22 cellular contexts compared by ENCODE assay signal in genomic region chr3:158679547-158680000, GRCh38. TPM values are rescaled to one million over a fixed set of nuclear protein-coding genes. Genes with fewer than 3 reads are reported as not detected.
A peak's percentile ranks its signal among the peaks of the same experiment; 100 is the strongest.
DNase-seq lines count a peak whose midpoint lies in the region; ATAC-seq, FAIRE-seq and TF ChIP-seq lines count a peak whose summit lies in the region.
"Had no signal": no experiment of that assay in that cellular context is flagged by ENCODE, and none has a peak within 500 bp of the region (broad histone marks: within the 10 kb centered on the region; RNA-seq: fewer than 3 reads in every experiment).

No MANE protein-coding gene starts in this region.

- H3K36me3 ChIP-seq in K562 (ENCODE audit: control insufficient read depth, insufficient read depth, low read length) (peaks cover 70% of the 10 kb centered on the region), HepG2 (replicated peaks in 1 of 2; ENCODE audit: control insufficient read depth in 1 of 2, insufficient read depth in 2 of 2, low read length in 2 of 2) (peaks cover 3 to 9% of the 10 kb centered on the region in 2 experiments; a peak in 4 of 5 replicates)

- H3K9me3 Mint-ChIP-seq in activated T-cell treated with anti-CD3 and anti-CD28 coated beads, Interleukin-2, amount 50 U/mL, for 72 hours: no peaks in the 10 kb centered on the region
- no peaks in the 10 kb centered on the region for H3K9me3 Mint-ChIP-seq in T-cell
- H3K9me3 Mint-ChIP-seq: activated CD4-positive, alpha-beta memory T cell treated with anti-CD3 and anti-CD28 coated beads for 36 hours; activated naive CD8-positive, alpha-beta T cell treated with anti-CD3 and anti-CD28 coated beads, Interleukin-2, amount 10 ng/mL, durations not matched to agents 7 days and 5 days; nephron progenitor cell; stimulated activated naive CD8-positive, alpha-beta T cell treated with anti-CD3 and anti-CD28 coated beads, Interleukin-15, Interleukin-2, amounts not matched to agents 100 ng/mL and 50 ng/mL, for 24 hours had no signal

- H3K27ac ChIP-seq in K562 (ENCODE audit: extremely low read depth, low read depth, low read length): peak overlapping the region; percentile 85
- no peak overlapping the region for H3K27ac ChIP-seq in HepG2 (ENCODE audit: extremely low read length, insufficient read depth, low read length)
- H3K27ac ChIP-seq: SK-N-MC had no signal

- no peak overlapping the region for H3K4me3 Mint-ChIP-seq in activated T-cell treated with anti-CD3 and anti-CD28 coated beads, Interleukin-2, amount 50 U/mL, for 72 hours
- H3K4me3 Mint-ChIP-seq in T-cell: no peak overlapping the region
- H3K4me3 Mint-ChIP-seq: activated CD4-positive, alpha-beta memory T cell treated with anti-CD3 and anti-CD28 coated beads for 36 hours; activated naive CD8-positive, alpha-beta T cell treated with anti-CD3 and anti-CD28 coated beads, Interleukin-2, amount 10 ng/mL, durations not matched to agents 7 days and 5 days; nephron progenitor cell; stimulated activated naive CD8-positive, alpha-beta T cell treated with anti-CD3 and anti-CD28 coated beads, Interleukin-15, Interleukin-2, amounts not matched to agents 100 ng/mL and 50 ng/mL, for 24 hours had no signal

- ATAC-seq in K562 (peak; percentile 92), HepG2 (no peak), T-cell (replicated peaks in 1 of 4) (no peak), GM21717 (IDR thresholded peaks at IDR 0.05; ENCODE audit: unreplicated experiment) (no peak)
- no peak for ATAC-seq in activated T-cell treated with anti-CD3 and anti-CD28 coated beads, Interleukin-2, amount 50 U/mL, for 72 hours (replicated peaks in 1 of 2)

- in situ Hi-C loops in K562 (cut with MboI) (no loop called here), HepG2 (cut with HindIII; ENCODE audit: extremely low pct_ligation_motif_present, low pct_unique_long_range_greater_than_20kb) (no loop called here)

- H3K79me2 ChIP-seq in K562 (ENCODE audit: control insufficient read depth, insufficient read depth, low read length): peaks cover 23% of the 10 kb centered on the region
- H3K79me2 ChIP-seq in HepG2 (ENCODE audit: insufficient read depth, low read length): no peaks in the 10 kb centered on the region

- H3K4me2 ChIP-seq in K562 (ENCODE audit: insufficient read depth, low read length): peak overlapping the region; percentile 47; the same call in 1 of the 2 replicates
- no peak overlapping the region for H3K4me2 ChIP-seq in HepG2 (ENCODE audit: low read depth, low read length)

- H4K20me1 ChIP-seq in K562 (replicated peaks; ENCODE audit: control insufficient read depth, insufficient read depth, low read length): no peaks in the 10 kb centered on the region
- H4K20me1 ChIP-seq in HepG2 (ENCODE audit: insufficient read depth, low read length): no peaks in the 10 kb centered on the region

- TF ChIP-seq CTCF in K562 (IDR thresholded peaks at IDR 0.05 in 2 of 3, conservative IDR thresholded peaks at IDR 0.05 in 1 of 3; ENCODE audit: insufficient read depth in 2 of 3, low read depth in 1 of 3, low read length in 3 of 3) (no peak), HepG2 (CRISPR knock-in tag; IDR thresholded peaks at IDR 0.05) (no peak)

- H3K36me3 Mint-ChIP-seq in activated T-cell treated with anti-CD3 and anti-CD28 coated beads, Interleukin-2, amount 50 U/mL, for 72 hours (ENCODE audit: insufficient read depth in 2 of 2): peaks cover 2 to 4% of the 10 kb centered on the region in 2 donors
- peaks cover 36% of the 10 kb centered on the region for H3K36me3 Mint-ChIP-seq in T-cell

- intact Hi-C loops in K562 (cut with micrococcal nuclease) (loop anchor here (5.0 kb wide), 2 partner anchors 43 to 113 kb away; no protein-coding TSS in a partner anchor), HepG2 (cut with micrococcal nuclease; ENCODE audit: unreplicated experiment) (no loop called here)

- H3K9me3 ChIP-seq in K562 (replicated peaks; ENCODE audit: control insufficient read depth, insufficient read depth, low read depth, low read length) (no peaks in the 10 kb centered on the region), HepG2 (ENCODE audit: low read length) (no peaks in the 10 kb centered on the region)

- H3K9ac ChIP-seq in K562 (ENCODE audit: insufficient read depth in 1 of 2, low read depth in 2 of 2, low read length in 2 of 2) (peak overlapping the region in 1 of 2 experiments; percentile 40; a peak in 2 of 4 replicates), HepG2 (ENCODE audit: insufficient read depth, low read depth, low read length) (no peak overlapping the region)

- FAIRE-seq in K562 (lab: Jason Lieb, UNC) (peak; percentile 81), HepG2 (lab: Jason Lieb, UNC) (no peak)
- FAIRE-seq: kidney, TTC549 had no signal

- peaks cover 11 to 38% of the 10 kb centered on the region in 2 experiments for H3K4me1 ChIP-seq in K562 (replicated peaks in 1 of 2; ENCODE audit: control insufficient read depth in 2 of 2, insufficient read depth in 2 of 2, low read length in 2 of 2)
- H3K4me1 ChIP-seq in HepG2 (ENCODE audit: insufficient read depth, low read length): no peaks in the 10 kb centered on the region

- no peaks in the 10 kb centered on the region for H3K4me1 Mint-ChIP-seq in activated T-cell treated with anti-CD3 and anti-CD28 coated beads, Interleukin-2, amount 50 U/mL, for 72 hours (ENCODE audit: low read depth)
- no peaks in the 10 kb centered on the region for H3K4me1 Mint-ChIP-seq in T-cell
- H3K4me1 Mint-ChIP-seq: activated naive CD8-positive, alpha-beta T cell treated with anti-CD3 and anti-CD28 coated beads, Interleukin-2, amount 10 ng/mL, durations not matched to agents 7 days and 5 days; nephron progenitor cell had no signal

- DNase-seq in COLO829 (ENCODE audit: low spot score) (peak; percentile 83), OCI-M2 (lab: John Stamatoyannopoulos, UW; ENCODE audit: unreplicated experiment) (peak; percentile 26), K562 (ENCODE audit: extremely low read depth in 1 of 4, low spot score in 3 of 4) (peak; percentile 31 to 85 (median 54)), HepG2 (ENCODE audit: low spot score) (no peak), T-cell (no peak)
- DNase-seq in activated T-cell treated with anti-CD3 and anti-CD28 coated beads, Interleukin-2, amount 50 U/mL, for 72 hours: no peak
- DNase-seq in activated effector memory CD4-positive, alpha-beta T cell treated with anti-CD3 and anti-CD28 coated beads, Interleukin-2, amount 50 U/mL, for 16 hours: no peak
- DNase-seq: activated CD4-positive, alpha-beta memory T cell treated with anti-CD3 and anti-CD28 coated beads for 36 hours; activated naive CD8-positive, alpha-beta T cell treated with anti-CD3 and anti-CD28 coated beads, Interleukin-2, amount 10 ng/mL, durations not matched to agents 7 days and 5 days; activated T-cell treated with anti-CD3 and anti-CD28 coated beads, Interleukin-2, amount 50 U/mL, for 48 hours; kidney; mesendoderm; NCI-H2029; NCI-H524 treated with DMSO at 0.1 percent for 48 hours; nephron progenitor cell; retina; stimulated activated CD4-positive, alpha-beta T cell treated with anti-CD3 and anti-CD28 coated beads, Interleukin-15, amount 100 ng/mL, for 24 hours had no signal

- BruUV-seq in K562 (replicated peaks; lab: Mats Ljungman, UMichigan) (no TSS peak), HepG2 (replicated peaks; lab: Mats Ljungman, UMichigan) (no TSS peak)

- no peak overlapping the region for H3K27ac Mint-ChIP-seq in activated T-cell treated with anti-CD3 and anti-CD28 coated beads, Interleukin-2, amount 50 U/mL, for 72 hours
- no peak overlapping the region for H3K27ac Mint-ChIP-seq in T-cell
- H3K27ac Mint-ChIP-seq: activated CD4-positive, alpha-beta memory T cell treated with anti-CD3 and anti-CD28 coated beads for 36 hours; activated naive CD8-positive, alpha-beta T cell treated with anti-CD3 and anti-CD28 coated beads, Interleukin-2, amount 10 ng/mL, durations not matched to agents 7 days and 5 days; nephron progenitor cell; stimulated activated naive CD8-positive, alpha-beta T cell treated with anti-CD3 and anti-CD28 coated beads, Interleukin-15, Interleukin-2, amounts not matched to agents 100 ng/mL and 50 ng/mL, for 24 hours had no signal

- H3K4me3 ChIP-seq in K562 (no peak overlapping the region), HepG2 (replicated peaks in 1 of 3; ENCODE audit: insufficient read depth in 1 of 3, low read depth in 2 of 3, low read length in 3 of 3) (no peak overlapping the region)
- H3K4me3 ChIP-seq: SK-N-MC had no signal

- TF ChIP-seq POLR2A in K562 (conservative IDR thresholded peaks at IDR 0.05): no peak
- TF ChIP-seq POLR2A in HepG2 (IDR thresholded peaks at IDR 0.05; ENCODE audit: insufficient read depth in 1 of 2, low read depth in 2 of 2, low read length in 2 of 2): no peak

- POLR2A ChIA-PET in K562 (lab: Yijun Ruan, JAX): interaction anchor here (0.7 to 1.7 kb wide), 5 partner anchors 12 to 98 kb away, joined by 3 to 7 read pairs (median 3); no protein-coding TSS in a partner anchor
- POLR2A ChIA-PET in HepG2 (lab: Yijun Ruan, JAX): no interaction called here
- POLR2A ChIA-PET in T-cell (lab: Charles Lee): interaction anchor here in 1 of 2 donors (0.9 kb wide), 1 partner anchor 8 kb away, joined by 3 read pairs; no protein-coding TSS in a partner anchor

- no peaks in the 10 kb centered on the region for H3K27me3 ChIP-seq in K562 (ENCODE audit: control insufficient read depth in 2 of 2, insufficient read depth in 2 of 2, low read length in 2 of 2)
- no peaks in the 10 kb centered on the region for H3K27me3 ChIP-seq in HepG2 (ENCODE audit: control insufficient read depth in 1 of 2, insufficient read depth in 2 of 2, low read length in 2 of 2)

- peak overlapping the region; percentile 58 for H2AFZ ChIP-seq in K562 (ENCODE audit: low read depth, low read length)
- H2AFZ ChIP-seq in HepG2 (ENCODE audit: low read length): no peak overlapping the region

- CTCF ChIA-PET in K562 (lab: Yijun Ruan, JAX; ENCODE audit: low intra/inter-chr PET ratio) (no interaction called here), HepG2 (lab: Yijun Ruan, JAX; ENCODE audit: low intra/inter-chr PET ratio, low total read pairs) (no interaction called here), T-cell (lab: Charles Lee) (interaction anchor here (0.5 to 1.3 kb wide), 4 partner anchors 17 to 629 kb away, joined by 3 to 5 read pairs (median 4); no protein-coding TSS in a partner anchor)

- TF ChIP-seq RAD21 in K562 (CRISPR knock-in tag; conservative IDR thresholded peaks at IDR 0.05 in 1 of 2, IDR thresholded peaks at IDR 0.05 in 1 of 2): no peak
- no peak for TF ChIP-seq RAD21 in HepG2 (CRISPR knock-in tag; IDR thresholded peaks at IDR 0.05)

- peak; percentile 96 for TF ChIP-seq EP300 in K562 (IDR thresholded peaks at IDR 0.05; ENCODE audit: low read length)
- no peak for TF ChIP-seq EP300 in HepG2 (IDR thresholded peaks at IDR 0.05; ENCODE audit: low read depth in 2 of 2, low read length in 2 of 2)
- no peak for TF ChIP-seq EP300 in HepG2 (CRISPR knock-in tag; IDR thresholded peaks at IDR 0.05; ENCODE audit: borderline replicate concordance)

- H3K27me3 Mint-ChIP-seq in activated T-cell treated with anti-CD3 and anti-CD28 coated beads, Interleukin-2, amount 50 U/mL, for 72 hours (ENCODE audit: low read depth): no peaks in the 10 kb centered on the region
- no peaks in the 10 kb centered on the region for H3K27me3 Mint-ChIP-seq in T-cell
- H3K27me3 Mint-ChIP-seq: activated CD4-positive, alpha-beta memory T cell treated with anti-CD3 and anti-CD28 coated beads for 36 hours; activated naive CD8-positive, alpha-beta T cell treated with anti-CD3 and anti-CD28 coated beads, Interleukin-2, amount 10 ng/mL, durations not matched to agents 7 days and 5 days; stimulated activated naive CD8-positive, alpha-beta T cell treated with anti-CD3 and anti-CD28 coated beads, Interleukin-15, Interleukin-2, amounts not matched to agents 100 ng/mL and 50 ng/mL, for 24 hours had no signal

- WGBS in K562 (ENCODE audit: insufficient coverage, low coverage, missing lambda C conversion rate): 0% methylated on average over 1 of the region's 1 CpG
- WGBS in HepG2 (ENCODE audit: low lambda C conversion rate): 88% methylated on average over 1 of the region's 1 CpG

- H3K9me1 ChIP-seq in K562 (ENCODE audit: control insufficient read depth, insufficient read depth, low read length): no peaks in the 10 kb centered on the region

RNA-seq across cellular contexts. Expression of gene LXN, which starts 7.1 kb away (rescaled TPM):
- not detected in 2 replicates for total RNA-seq in K562 (2011; cell fraction: chromatin; rRNA removed; ENCODE audit: low replicate concordance)
- not detected in 2 replicates for total RNA-seq in K562 (2011; cell fraction: nucleolus; rRNA removed)
- not detected in 2 replicates for total RNA-seq in K562 (2011; cell fraction: nucleoplasm; rRNA removed)
- not detected in 2 replicates for total RNA-seq in K562 (2014; rRNA removed)
- total RNA-seq in K562 (2014; rRNA removed; fragmentation: Illumina TruSeq; extraction: Trizol): not detected in 2 replicates
- not detected in 2 replicates for total RNA-seq in K562 (2015; rRNA removed; fragmentation: Illumina TruSeq; extraction: Trizol)
- 0.13 and 0.34 TPM in 2 replicates for total RNA-seq in K562 (2021)
- not detected in 2 replicates for polyA plus RNA-seq in K562 (2011; rRNA removed)
- polyA plus RNA-seq in K562 (2011; cell fraction: cytosol; rRNA removed): not detected in 2 replicates
- not detected in 2 replicates for polyA plus RNA-seq in K562 (2011; cell fraction: nucleus; rRNA removed)
- not detected in 2 replicates for polyA plus RNA-seq in K562 (2012)
- polyA plus RNA-seq in K562 (2014; fragmentation: Illumina TruSeq; extraction: Trizol): not detected in 2 replicates
- polyA plus RNA-seq in K562 (2014; fragmentation: Nextera tagmentation; extraction: Ambion mirVana): under 1 TPM in 1 of 2 experiments, not detected in 1; 0.08 TPM
- polyA plus RNA-seq in K562 (2014; rRNA removed): not detected in 2 replicates
- polyA minus RNA-seq in K562 (2011; rRNA and poly(A)+ RNA removed): not detected in 2 replicates
- polyA minus RNA-seq in K562 (2011; cell fraction: cytosol; rRNA and poly(A)+ RNA removed): not detected in 2 replicates
- not detected in 2 replicates for polyA minus RNA-seq in K562 (2011; cell fraction: nucleus; rRNA and poly(A)+ RNA removed)
- not detected in 2 replicates for total RNA-seq in HepG2 (2016; rRNA removed; fragmentation: Illumina TruSeq; extraction: Trizol)
- total RNA-seq in HepG2 (2016; cell fraction: cytosol; rRNA removed; fragmentation: Illumina TruSeq; extraction: Trizol; ENCODE audit: low read depth): not detected in 2 replicates
- not detected in 2 replicates for total RNA-seq in HepG2 (2016; cell fraction: insoluble cytoplasmic fraction; rRNA removed; fragmentation: Illumina TruSeq; extraction: Trizol)
- total RNA-seq in HepG2 (2016; cell fraction: membrane; rRNA removed; fragmentation: Illumina TruSeq; extraction: Trizol): not detected in 2 replicates
- not detected in 2 replicates for total RNA-seq in HepG2 (2016; cell fraction: nucleus; rRNA removed; fragmentation: Illumina TruSeq; extraction: Trizol)
- not detected in 2 replicates for polyA plus RNA-seq in HepG2 (2011; rRNA removed)
- polyA plus RNA-seq in HepG2 (2011; cell fraction: cytosol; rRNA removed): not detected in 2 replicates
- polyA plus RNA-seq in HepG2 (2011; cell fraction: nucleus; rRNA removed): not detected in 2 replicates
- polyA plus RNA-seq in HepG2 (2012): not detected in 2 replicates
- not detected in 2 replicates for polyA plus RNA-seq in HepG2 (2016; cell fraction: cytosol; fragmentation: Illumina TruSeq; extraction: Trizol; ENCODE audit: low read depth)
- not detected in 2 replicates for polyA plus RNA-seq in HepG2 (2016; cell fraction: insoluble cytoplasmic fraction; fragmentation: Illumina TruSeq; extraction: Trizol; ENCODE audit: low read depth)
- polyA plus RNA-seq in HepG2 (2016; cell fraction: membrane; fragmentation: Illumina TruSeq; extraction: Trizol; ENCODE audit: low read depth): not detected in 2 replicates
- polyA plus RNA-seq in HepG2 (2016; cell fraction: nucleus; fragmentation: Illumina TruSeq; extraction: Trizol; ENCODE audit: insufficient read depth, low read depth): not detected in 2 replicates
- polyA minus RNA-seq in HepG2 (2011; rRNA and poly(A)+ RNA removed; ENCODE audit: low replicate concordance): 10.7 TPM in 1 of 2 replicates, not detected in the other
- 0.53 TPM in 1 of 2 replicates, not detected in the other for polyA minus RNA-seq in HepG2 (2011; cell fraction: cytosol; rRNA and poly(A)+ RNA removed)
- not detected in 2 replicates for polyA minus RNA-seq in HepG2 (2011; cell fraction: nucleus; rRNA and poly(A)+ RNA removed)
- 1 to 10 TPM; 5.5 to 5.7 TPM for total RNA-seq in activated T-cell treated with anti-CD3 and anti-CD28 coated beads, Interleukin-2, amount 50 U/mL, for 72 hours
- total RNA-seq in T-cell: 1 to 10 TPM; 2.5 to 6.7 (median 3.9) TPM

RNA-seq across cellular contexts. Expression of gene GFM1, which starts 35.2 kb away (rescaled TPM):
- 45.4 and 126 TPM in 2 replicates for total RNA-seq in K562 (2011; cell fraction: chromatin; rRNA removed; ENCODE audit: low replicate concordance)
- total RNA-seq in K562 (2011; cell fraction: nucleolus; rRNA removed): 31.7 and 37.6 TPM in 2 replicates
- total RNA-seq in K562 (2011; cell fraction: nucleoplasm; rRNA removed): 67.2 and 108 TPM in 2 replicates
- 70.0 and 81.6 TPM in 2 replicates for total RNA-seq in K562 (2014; rRNA removed)
- total RNA-seq in K562 (2014; rRNA removed; fragmentation: Illumina TruSeq; extraction: Trizol): 85.2 and 92.0 TPM in 2 replicates
- total RNA-seq in K562 (2015; rRNA removed; fragmentation: Illumina TruSeq; extraction: Trizol): 75.1 and 78.3 TPM in 2 replicates
- 79.0 and 86.7 TPM in 2 replicates for total RNA-seq in K562 (2021)
- 33.1 and 54.9 TPM in 2 replicates for polyA plus RNA-seq in K562 (2011; rRNA removed)
- 13.9 and 15.4 TPM in 2 replicates for polyA plus RNA-seq in K562 (2011; cell fraction: cytosol; rRNA removed)
- polyA plus RNA-seq in K562 (2011; cell fraction: nucleus; rRNA removed): 39.9 and 48.2 TPM in 2 replicates
- polyA plus RNA-seq in K562 (2012): 24.3 and 41.2 TPM in 2 replicates
- 64.8 and 68.5 TPM in 2 replicates for polyA plus RNA-seq in K562 (2014; fragmentation: Illumina TruSeq; extraction: Trizol)
- polyA plus RNA-seq in K562 (2014; fragmentation: Nextera tagmentation; extraction: Ambion mirVana): 10 to 100 TPM; 38.9 to 49.9 TPM
- 52.8 and 68.7 TPM in 2 replicates for polyA plus RNA-seq in K562 (2014; rRNA removed)
- 118 and 146 TPM in 2 replicates for polyA minus RNA-seq in K562 (2011; rRNA and poly(A)+ RNA removed)
- 23.9 and 41.8 TPM in 2 replicates for polyA minus RNA-seq in K562 (2011; cell fraction: cytosol; rRNA and poly(A)+ RNA removed)
- 52.4 and 86.2 TPM in 2 replicates for polyA minus RNA-seq in K562 (2011; cell fraction: nucleus; rRNA and poly(A)+ RNA removed)
- total RNA-seq in HepG2 (2016; rRNA removed; fragmentation: Illumina TruSeq; extraction: Trizol): 37.8 and 59.0 TPM in 2 replicates
- total RNA-seq in HepG2 (2016; cell fraction: cytosol; rRNA removed; fragmentation: Illumina TruSeq; extraction: Trizol; ENCODE audit: low read depth): 10.0 and 10.7 TPM in 2 replicates
- 38.7 and 54.4 TPM in 2 replicates for total RNA-seq in HepG2 (2016; cell fraction: insoluble cytoplasmic fraction; rRNA removed; fragmentation: Illumina TruSeq; extraction: Trizol)
- 10.6 and 14.2 TPM in 2 replicates for total RNA-seq in HepG2 (2016; cell fraction: membrane; rRNA removed; fragmentation: Illumina TruSeq; extraction: Trizol)
- 60.2 and 65.6 TPM in 2 replicates for total RNA-seq in HepG2 (2016; cell fraction: nucleus; rRNA removed; fragmentation: Illumina TruSeq; extraction: Trizol)
- polyA plus RNA-seq in HepG2 (2011; rRNA removed): 9.6 and 10.5 TPM in 2 replicates
- 4.9 and 7.3 TPM in 2 replicates for polyA plus RNA-seq in HepG2 (2011; cell fraction: cytosol; rRNA removed)
- 7.1 and 7.4 TPM in 2 replicates for polyA plus RNA-seq in HepG2 (2011; cell fraction: nucleus; rRNA removed)
- polyA plus RNA-seq in HepG2 (2012): 12.7 and 15.4 TPM in 2 replicates
- polyA plus RNA-seq in HepG2 (2016; cell fraction: cytosol; fragmentation: Illumina TruSeq; extraction: Trizol; ENCODE audit: low read depth): 1.5 and 1.7 TPM in 2 replicates
- 23.9 and 32.4 TPM in 2 replicates for polyA plus RNA-seq in HepG2 (2016; cell fraction: insoluble cytoplasmic fraction; fragmentation: Illumina TruSeq; extraction: Trizol; ENCODE audit: low read depth)
- polyA plus RNA-seq in HepG2 (2016; cell fraction: membrane; fragmentation: Illumina TruSeq; extraction: Trizol; ENCODE audit: low read depth): 2.9 and 3.0 TPM in 2 replicates
- polyA plus RNA-seq in HepG2 (2016; cell fraction: nucleus; fragmentation: Illumina TruSeq; extraction: Trizol; ENCODE audit: insufficient read depth, low read depth): 36.9 and 42.6 TPM in 2 replicates
- 15.5 and 48.8 TPM in 2 replicates for polyA minus RNA-seq in HepG2 (2011; rRNA and poly(A)+ RNA removed; ENCODE audit: low replicate concordance)
- polyA minus RNA-seq in HepG2 (2011; cell fraction: cytosol; rRNA and poly(A)+ RNA removed): 17.5 and 18.8 TPM in 2 replicates
- 74.7 and 81.6 TPM in 2 replicates for polyA minus RNA-seq in HepG2 (2011; cell fraction: nucleus; rRNA and poly(A)+ RNA removed)
- total RNA-seq in activated T-cell treated with anti-CD3 and anti-CD28 coated beads, Interleukin-2, amount 50 U/mL, for 72 hours: 10 to 100 TPM; 44.9 to 45.6 TPM
- total RNA-seq in T-cell: 10 to 100 TPM; 39.0 to 46.8 (median 40.1) TPM

RNA-seq across cellular contexts. Expression of gene RARRES1, which starts 52.7 kb away (rescaled TPM):
- not detected in 2 replicates for total RNA-seq in K562 (2011; cell fraction: chromatin; rRNA removed; ENCODE audit: low replicate concordance)
- not detected in 2 replicates for total RNA-seq in K562 (2011; cell fraction: nucleolus; rRNA removed)
- not detected in 2 replicates for total RNA-seq in K562 (2011; cell fraction: nucleoplasm; rRNA removed)
- total RNA-seq in K562 (2014; rRNA removed) (not detected in 2 replicates), K562 (2014; rRNA removed; fragmentation: Illumina TruSeq; extraction: Trizol) (not detected in 2 replicates), K562 (2015; rRNA removed; fragmentation: Illumina TruSeq; extraction: Trizol) (not detected in 2 replicates), K562 (2021) (not detected in 2 replicates), HepG2 (2016; rRNA removed; fragmentation: Illumina TruSeq; extraction: Trizol) (not detected in 2 replicates), T-cell (not detected)
- polyA plus RNA-seq in K562 (2011; rRNA removed) (not detected in 2 replicates), K562 (2014; fragmentation: Illumina TruSeq; extraction: Trizol) (not detected in 2 replicates), K562 (2014; fragmentation: Nextera tagmentation; extraction: Ambion mirVana) (not detected), K562 (2014; rRNA removed) (not detected in 2 replicates), HepG2 (2011; rRNA removed) (not detected in 2 replicates)
- polyA plus RNA-seq in K562 (2011; cell fraction: cytosol; rRNA removed): not detected in 2 replicates
- not detected in 2 replicates for polyA plus RNA-seq in K562 (2011; cell fraction: nucleus; rRNA removed)
- not detected in 2 replicates for polyA plus RNA-seq in K562 (2012)
- not detected in 2 replicates for polyA minus RNA-seq in K562 (2011; rRNA and poly(A)+ RNA removed)
- not detected in 2 replicates for polyA minus RNA-seq in K562 (2011; cell fraction: cytosol; rRNA and poly(A)+ RNA removed)
- not detected in 2 replicates for polyA minus RNA-seq in K562 (2011; cell fraction: nucleus; rRNA and poly(A)+ RNA removed)
- not detected in 2 replicates for total RNA-seq in HepG2 (2016; cell fraction: cytosol; rRNA removed; fragmentation: Illumina TruSeq; extraction: Trizol; ENCODE audit: low read depth)
- total RNA-seq in HepG2 (2016; cell fraction: insoluble cytoplasmic fraction; rRNA removed; fragmentation: Illumina TruSeq; extraction: Trizol): not detected in 2 replicates
- total RNA-seq in HepG2 (2016; cell fraction: membrane; rRNA removed; fragmentation: Illumina TruSeq; extraction: Trizol): not detected in 2 replicates
- total RNA-seq in HepG2 (2016; cell fraction: nucleus; rRNA removed; fragmentation: Illumina TruSeq; extraction: Trizol): not detected in 2 replicates
- polyA plus RNA-seq in HepG2 (2011; cell fraction: cytosol; rRNA removed): not detected in 2 replicates
- polyA plus RNA-seq in HepG2 (2011; cell fraction: nucleus; rRNA removed): not detected in 2 replicates
- not detected in 2 replicates for polyA plus RNA-seq in HepG2 (2012)
- not detected in 2 replicates for polyA plus RNA-seq in HepG2 (2016; cell fraction: cytosol; fragmentation: Illumina TruSeq; extraction: Trizol; ENCODE audit: low read depth)
- not detected in 2 replicates for polyA plus RNA-seq in HepG2 (2016; cell fraction: insoluble cytoplasmic fraction; fragmentation: Illumina TruSeq; extraction: Trizol; ENCODE audit: low read depth)
- not detected in 2 replicates for polyA plus RNA-seq in HepG2 (2016; cell fraction: membrane; fragmentation: Illumina TruSeq; extraction: Trizol; ENCODE audit: low read depth)
- polyA plus RNA-seq in HepG2 (2016; cell fraction: nucleus; fragmentation: Illumina TruSeq; extraction: Trizol; ENCODE audit: insufficient read depth, low read depth): not detected in 2 replicates
- polyA minus RNA-seq in HepG2 (2011; rRNA and poly(A)+ RNA removed; ENCODE audit: low replicate concordance): 0.63 TPM in 1 of 2 replicates, not detected in the other
- polyA minus RNA-seq in HepG2 (2011; cell fraction: cytosol; rRNA and poly(A)+ RNA removed): not detected in 2 replicates
- polyA minus RNA-seq in HepG2 (2011; cell fraction: nucleus; rRNA and poly(A)+ RNA removed): not detected in 2 replicates
- under 1 TPM in 1 of 2 donors, not detected in 1; 0.41 TPM for total RNA-seq in activated T-cell treated with anti-CD3 and anti-CD28 coated beads, Interleukin-2, amount 50 U/mL, for 72 hours
- total RNA-seq: activated CD4-positive, alpha-beta memory T cell treated with anti-CD3 and anti-CD28 coated beads for 36 hours; activated naive CD8-positive, alpha-beta T cell treated with anti-CD3 and anti-CD28 coated beads, Interleukin-2, amount 10 ng/mL, durations not matched to agents 7 days and 5 days; OCI-LY7 had no signal

Comparison
In these comparisons a context has a peak if more than half of its experiments do, and no peak if none do; other contexts are left out.
1. DNase-seq: peak in COLO829 (single experiment), OCI-M2 (single experiment) and K562 (4 of 4); none in HepG2 (single experiment), activated T-cell treated with anti-CD3 and anti-CD28 coated beads, Interleukin-2, amount 50 U/mL, for 72 hours (0 of 2), activated effector memory CD4-positive, alpha-beta T cell treated with anti-CD3 and anti-CD28 coated beads, Interleukin-2, amount 50 U/mL, for 16 hours (single experiment) and T-cell (0 of 34).
2. CTCF ChIA-PET loops: an anchor here in T-cell (0.5 to 1.3 kb wide); none called in K562 and HepG2.